Comparison of ENCODE assay signal across 1 cellular context in the genomic region with DNA sequence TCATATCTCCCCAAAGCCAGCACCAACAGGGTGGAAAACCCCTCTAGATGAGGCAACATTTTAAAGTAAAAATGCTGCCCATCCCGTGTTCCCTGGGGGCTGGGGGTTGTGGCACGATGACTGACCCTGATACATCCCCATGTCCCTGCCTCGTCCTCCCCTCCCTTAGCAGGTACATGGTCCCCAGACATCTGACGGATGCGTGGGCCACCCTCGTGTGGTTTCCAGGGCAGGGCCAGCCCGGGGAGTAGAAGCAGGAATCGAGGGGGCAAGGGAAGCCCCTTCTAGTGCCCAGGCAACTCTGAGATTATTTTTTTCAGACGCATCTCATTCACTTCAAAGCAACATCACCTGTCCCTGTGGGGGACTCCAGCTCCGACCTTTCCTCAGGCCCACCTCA.
TF ChIP-seq lines count a peak whose summit lies in the region.

No MANE protein-coding gene starts in this region.

TF ChIP-seq in IMR-90, 13 proteins besides CTCF, POLR2A, EP300 and RAD21 (continued from another document):
- TF ChIP-seq MXI1 (IDR thresholded peaks at IDR 0.05; ENCODE audit: borderline replicate concordance, low read depth, low read length): no peak
- no peak for TF ChIP-seq CHD1 (IDR thresholded peaks at IDR 0.05; ENCODE audit: low read depth, low read length)
- no peak for TF ChIP-seq SMC3 (IDR thresholded peaks at IDR 0.05; ENCODE audit: low read depth, low read length)
- TF ChIP-seq, protein P1, sequence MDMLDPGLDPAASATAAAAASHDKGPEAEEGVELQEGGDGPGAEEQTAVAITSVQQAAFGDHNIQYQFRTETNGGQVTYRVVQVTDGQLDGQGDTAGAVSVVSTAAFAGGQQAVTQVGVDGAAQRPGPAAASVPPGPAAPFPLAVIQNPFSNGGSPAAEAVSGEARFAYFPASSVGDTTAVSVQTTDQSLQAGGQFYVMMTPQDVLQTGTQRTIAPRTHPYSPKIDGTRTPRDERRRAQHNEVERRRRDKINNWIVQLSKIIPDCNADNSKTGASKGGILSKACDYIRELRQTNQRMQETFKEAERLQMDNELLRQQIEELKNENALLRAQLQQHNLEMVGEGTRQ (IDR thresholded peaks at IDR 0.05; ENCODE audit: low read depth, low read length): no peak
- TF ChIP-seq, protein P2, sequence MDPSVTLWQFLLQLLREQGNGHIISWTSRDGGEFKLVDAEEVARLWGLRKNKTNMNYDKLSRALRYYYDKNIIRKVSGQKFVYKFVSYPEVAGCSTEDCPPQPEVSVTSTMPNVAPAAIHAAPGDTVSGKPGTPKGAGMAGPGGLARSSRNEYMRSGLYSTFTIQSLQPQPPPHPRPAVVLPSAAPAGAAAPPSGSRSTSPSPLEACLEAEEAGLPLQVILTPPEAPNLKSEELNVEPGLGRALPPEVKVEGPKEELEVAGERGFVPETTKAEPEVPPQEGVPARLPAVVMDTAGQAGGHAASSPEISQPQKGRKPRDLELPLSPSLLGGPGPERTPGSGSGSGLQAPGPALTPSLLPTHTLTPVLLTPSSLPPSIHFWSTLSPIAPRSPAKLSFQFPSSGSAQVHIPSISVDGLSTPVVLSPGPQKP (IDR thresholded peaks at IDR 0.05; ENCODE audit: borderline replicate concordance, low read depth, low read length): no peak
- no peak for TF ChIP-seq RCOR1 (IDR thresholded peaks at IDR 0.05; ENCODE audit: insufficient replicate concordance, low read length)
